ENCODE assay signal across 1 cellular context in genomic region chr2:207845202-207845864, GRCh38.
TF ChIP-seq lines count a peak whose summit lies in the region.

No MANE protein-coding gene starts in this region.

TF ChIP-seq in HepG2, 621 proteins besides CTCF, POLR2A, EP300 and RAD21 (continued from another document and continues in another):
- TF ChIP-seq ZNF318 (CRISPR knock-in tag; IDR thresholded peaks at IDR 0.05) = no peak
- peak; percentile 66; the same call in 1 of the 2 replicates for TF ChIP-seq IRF2 (CRISPR knock-in tag; IDR thresholded peaks at IDR 0.05)
- TF ChIP-seq SMAD3 (CRISPR knock-in tag; IDR thresholded peaks at IDR 0.05) = peak; percentile 94
- TF ChIP-seq GATAD1 (CRISPR knock-in tag; IDR thresholded peaks at IDR 0.05) = peak; percentile 53; the same call in 1 of the 2 replicates
- TF ChIP-seq FOXP1 (IDR thresholded peaks at IDR 0.05) = peak; percentile 100
- peak; percentile 100 for TF ChIP-seq FOXP1 (CRISPR knock-in tag; IDR thresholded peaks at IDR 0.05)
- no peak for TF ChIP-seq ZNF550 (CRISPR knock-in tag; IDR thresholded peaks at IDR 0.05; ENCODE audit: borderline replicate concordance)
- TF ChIP-seq GFI1 (CRISPR knock-in tag; IDR thresholded peaks at IDR 0.05; ENCODE audit: borderline replicate concordance) = no peak; the same call in 1 of the 2 replicates
- no peak; the same call in 1 of the 2 replicates for TF ChIP-seq ZNF414 (CRISPR knock-in tag; IDR thresholded peaks at IDR 0.05)
- TF ChIP-seq ATF1 (CRISPR knock-in tag; IDR thresholded peaks at IDR 0.05) = peak; percentile 77
- TF ChIP-seq ZNF788 (CRISPR knock-in tag; IDR thresholded peaks at IDR 0.05; ENCODE audit: borderline replicate concordance) = no peak
- no peak for TF ChIP-seq ELF1 (CRISPR knock-in tag; IDR thresholded peaks at IDR 0.05)
- no peak; the same call in 1 of the 2 replicates for TF ChIP-seq SMC3 (IDR thresholded peaks at IDR 0.05; ENCODE audit: low read length)
- TF ChIP-seq TOPORS (CRISPR knock-in tag; IDR thresholded peaks at IDR 0.05) = 0 out of 2 replicates have a peak, but pooled peaks have one; percentile 6
- peak; percentile 85; the same call in 1 of the 2 replicates for TF ChIP-seq RCOR2 (CRISPR knock-in tag; IDR thresholded peaks at IDR 0.05)
- TF ChIP-seq ESRRA (CRISPR knock-in tag; IDR thresholded peaks at IDR 0.05; ENCODE audit: low read depth) = no peak
- peak; percentile 69; the same call in 1 of the 2 replicates for TF ChIP-seq NFKBIZ (CRISPR knock-in tag; IDR thresholded peaks at IDR 0.05)
- TF ChIP-seq HBP1 (CRISPR knock-in tag; IDR thresholded peaks at IDR 0.05; ENCODE audit: low read depth) = peak; percentile 26; the same call in 1 of the 2 replicates
- no peak for TF ChIP-seq TCF12 (IDR thresholded peaks at IDR 0.05)
- TF ChIP-seq TCF12 (CRISPR knock-in tag; IDR thresholded peaks at IDR 0.05) = peak; percentile 50; the same call in 1 of the 2 replicates
- no peak; the same call in 1 of the 2 replicates for TF ChIP-seq ZNF3 (CRISPR knock-in tag; IDR thresholded peaks at IDR 0.05)
- no peak for TF ChIP-seq RBM39 (IDR thresholded peaks at IDR 0.05; ENCODE audit: low read depth, low read length, poor library complexity, severe bottlenecking)
- TF ChIP-seq ERF (CRISPR knock-in tag; IDR thresholded peaks at IDR 0.05) = peak; percentile 66
- no peak for TF ChIP-seq RELA (CRISPR knock-in tag; IDR thresholded peaks at IDR 0.05)
- TF ChIP-seq ZNF263 (CRISPR knock-in tag; IDR thresholded peaks at IDR 0.05) = no peak
- TF ChIP-seq ZNF317 (CRISPR knock-in tag; IDR thresholded peaks at IDR 0.05) = no peak
- peak; percentile 75; the same call in 1 of the 2 replicates for TF ChIP-seq KAT8 (CRISPR knock-in tag; IDR thresholded peaks at IDR 0.05)
- 0 out of 2 replicates have a peak, but pooled peaks have one; percentile 70 for TF ChIP-seq ZFP1 (CRISPR knock-in tag; IDR thresholded peaks at IDR 0.05)
- peak; percentile 49; the same call in 1 of the 2 replicates for TF ChIP-seq ZNF614 (CRISPR knock-in tag; IDR thresholded peaks at IDR 0.05; ENCODE audit: borderline replicate concordance)
- TF ChIP-seq TIGD3 (CRISPR knock-in tag; IDR thresholded peaks at IDR 0.05; ENCODE audit: borderline replicate concordance) = 0 out of 2 replicates have a peak, but pooled peaks have one; percentile 17
- peak; percentile 100 for TF ChIP-seq SOX5 (CRISPR knock-in tag; IDR thresholded peaks at IDR 0.05; ENCODE audit: borderline replicate concordance)
- TF ChIP-seq ZNF24 (IDR thresholded peaks at IDR 0.05) = peak; percentile 45; the same call in 1 of the 2 replicates
- TF ChIP-seq THYN1 (CRISPR knock-in tag; IDR thresholded peaks at IDR 0.05; ENCODE audit: borderline replicate concordance, low read depth) = no peak
- TF ChIP-seq ZNF710 (CRISPR knock-in tag; IDR thresholded peaks at IDR 0.05; ENCODE audit: borderline replicate concordance) = peak; percentile 24; the same call in 1 of the 2 replicates
- peak; percentile 86 for TF ChIP-seq TBX3 (IDR thresholded peaks at IDR 0.05; ENCODE audit: borderline replicate concordance)
- TF ChIP-seq MXI1 (IDR thresholded peaks at IDR 0.05; ENCODE audit: borderline replicate concordance, low read depth, low read length) = peak; percentile 78; the same call in 1 of the 3 replicates
- no peak for TF ChIP-seq ZNF296 (CRISPR knock-in tag; conservative IDR thresholded peaks at IDR 0.05)
- peak; percentile 96 for TF ChIP-seq NCOA2 (CRISPR knock-in tag; IDR thresholded peaks at IDR 0.05)
- peak; percentile 73; the same call in 1 of the 2 replicates for TF ChIP-seq TOE1 (CRISPR knock-in tag; IDR thresholded peaks at IDR 0.05)
- TF ChIP-seq ZNF503 (CRISPR knock-in tag; IDR thresholded peaks at IDR 0.05) = peak; percentile 93
- peak in 1 of 2 experiments; percentile 86; a peak in 2 of 4 replicates for TF ChIP-seq KLF16 (CRISPR knock-in tag; IDR thresholded peaks at IDR 0.05)
- no peak for TF ChIP-seq ZNF891 (CRISPR knock-in tag; IDR thresholded peaks at IDR 0.05)
- TF ChIP-seq STAT6 (CRISPR knock-in tag; IDR thresholded peaks at IDR 0.05; ENCODE audit: borderline replicate concordance) = 0 out of 2 replicates have a peak, but pooled peaks have one; percentile 57
- TF ChIP-seq MXD4 (CRISPR knock-in tag; IDR thresholded peaks at IDR 0.05) = peak; percentile 25; the same call in 1 of the 2 replicates
- peak; percentile 72; the same call in 1 of the 2 replicates for TF ChIP-seq ZFP36L1 (CRISPR knock-in tag; IDR thresholded peaks at IDR 0.05)
- TF ChIP-seq CENPT (CRISPR knock-in tag; IDR thresholded peaks at IDR 0.05; ENCODE audit: low read depth) = no peak
- peak; percentile 96 for TF ChIP-seq ISL2 (CRISPR knock-in tag; IDR thresholded peaks at IDR 0.05)
